In genomic region chr2:203706403-203706802, GRCh38 we compare ENCODE assay signal across 1 cellular context.
TF ChIP-seq lines count a peak whose summit lies in the region.

TSS of gene CD28 (plus strand) at chr2:203706639. CDS start at chr2:203706697, 58 bp downstream.

TF ChIP-seq in IMR-90, 13 proteins besides CTCF, POLR2A, EP300 and RAD21 (continued from another document):
- TF ChIP-seq NFE2L2 (IDR thresholded peaks at IDR 0.05; ENCODE audit: low read depth, low read length) = no peak
- TF ChIP-seq SMC3 (IDR thresholded peaks at IDR 0.05; ENCODE audit: low read depth, low read length) = no peak
- no peak for TF ChIP-seq CEBPB (IDR thresholded peaks at IDR 0.05; ENCODE audit: low read depth, low read length)
- TF ChIP-seq RCOR1 (IDR thresholded peaks at IDR 0.05; ENCODE audit: insufficient replicate concordance, low read length) = no peak
- no peak for TF ChIP-seq MAZ (IDR thresholded peaks at IDR 0.05; ENCODE audit: borderline replicate concordance, low read depth, low read length)
- TF ChIP-seq MXI1 (IDR thresholded peaks at IDR 0.05; ENCODE audit: borderline replicate concordance, low read depth, low read length) = no peak
